Comparison of ENCODE assay signal across 20 cellular contexts in the genomic region with DNA sequence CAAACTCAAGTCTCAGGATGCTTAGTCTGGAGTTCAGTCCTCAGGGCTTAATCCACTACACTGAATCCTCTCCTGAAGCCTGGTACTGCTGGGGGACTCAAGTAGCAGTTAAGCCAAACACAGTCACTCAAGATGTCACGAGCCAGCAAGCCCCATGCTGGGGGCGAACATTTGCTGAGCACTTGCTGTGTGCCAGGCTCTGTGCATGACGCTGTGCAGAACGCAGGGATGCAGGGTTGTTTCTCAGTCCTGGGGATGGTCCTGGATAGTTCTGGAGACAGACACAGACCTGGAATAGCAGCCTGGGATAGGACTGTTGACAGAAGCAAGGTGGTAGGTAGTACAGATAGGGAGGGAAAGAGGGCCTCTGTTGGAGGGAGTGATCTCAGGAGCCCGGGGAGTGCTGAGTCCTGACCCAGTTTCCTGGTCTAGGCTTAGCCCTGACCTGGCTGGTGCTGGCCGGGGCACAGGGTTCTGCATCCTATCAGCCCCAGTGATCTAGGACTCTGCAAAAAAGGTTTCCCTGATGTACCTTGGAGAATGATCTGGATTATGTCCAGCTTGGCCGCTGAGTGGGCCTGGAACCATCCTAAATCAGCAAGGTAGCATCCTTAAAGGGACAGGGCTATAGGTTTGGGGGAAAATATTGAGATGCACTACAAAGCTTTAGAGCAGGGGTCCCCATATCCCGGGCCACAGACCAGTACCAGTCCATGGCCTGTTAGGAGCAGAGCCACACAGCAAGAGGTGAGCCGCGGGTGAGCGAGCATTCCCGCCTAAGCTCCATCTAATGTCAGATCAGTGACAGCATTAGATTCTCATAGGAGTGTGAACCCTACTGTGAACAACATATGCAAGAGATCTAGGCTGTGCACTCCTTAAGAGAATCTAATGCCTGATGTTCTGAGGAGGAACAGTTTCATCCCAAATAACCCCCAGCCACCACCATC. TPM values are rescaled to one million over a fixed set of nuclear protein-coding genes. Genes with fewer than 3 reads are reported as not detected.
"Had no signal": no experiment of that assay in that cellular context is flagged by ENCODE, and none has a peak within 500 bp of the region (broad histone marks: within the 10 kb centered on the region; RNA-seq: fewer than 3 reads in every experiment).

No MANE protein-coding gene starts in this region.

- H3K36me3 ChIP-seq: colonic mucosa, ovary, thyroid gland, uterus had no signal

- H3K27me3 ChIP-seq: colonic mucosa, ovary, thyroid gland, uterus had no signal

- ATAC-seq: activated T-cell treated with anti-CD3 and anti-CD28 coated beads, Interleukin-2, amount 50 U/mL, for 4 hours; foreskin keratinocyte; left lobe of liver had no signal

- H3K9me3 Mint-ChIP-seq: activated CD4-positive, alpha-beta memory T cell treated with anti-CD3 and anti-CD28 coated beads, Interleukin-2, amount 10 ng/mL, durations not matched to agents 7 days and 5 days; activated T-cell treated with anti-CD3 and anti-CD28 coated beads, Interleukin-2, amount 50 U/mL, for 4 hours had no signal

- H3K4me3 Mint-ChIP-seq: activated CD4-positive, alpha-beta memory T cell treated with anti-CD3 and anti-CD28 coated beads, Interleukin-2, amount 10 ng/mL, durations not matched to agents 7 days and 5 days; activated naive CD8-positive, alpha-beta T cell; activated T-cell treated with anti-CD3 and anti-CD28 coated beads, Interleukin-2, amount 50 U/mL, for 4 hours had no signal

- H3K36me3 Mint-ChIP-seq: activated naive CD8-positive, alpha-beta T cell had no signal

- H3K4me1 ChIP-seq: colonic mucosa, foreskin keratinocyte, thyroid gland, uterus had no signal

- H3K4me1 Mint-ChIP-seq: activated CD4-positive, alpha-beta memory T cell treated with anti-CD3 and anti-CD28 coated beads, Interleukin-2, amount 10 ng/mL, durations not matched to agents 7 days and 5 days had no signal

- H3K9me3 ChIP-seq: colonic mucosa, ovary, thyroid gland, uterus had no signal

- H3K4me3 ChIP-seq: colonic mucosa, lung, ovary, thyroid gland, uterus had no signal

- DNase-seq: activated CD4-positive, alpha-beta memory T cell treated with anti-CD3 and anti-CD28 coated beads, Interleukin-2, amount 10 ng/mL, durations not matched to agents 7 days and 5 days; activated CD4-positive, alpha-beta T cell treated with anti-CD3 and anti-CD28 coated beads for 48 hours; activated CD4-positive, CD25-positive, alpha-beta regulatory T cell; activated gamma-delta T cell; activated T-cell treated with anti-CD3 and anti-CD28 coated beads, Interleukin-2, amount 50 U/mL, for 4 hours; colonic mucosa; foreskin keratinocyte; hippocampal formation; midbrain; stimulated activated naive CD4-positive, alpha-beta T cell; T1000; thyroid gland had no signal

- H3K27ac ChIP-seq: colonic mucosa, foreskin keratinocyte, ovary, thyroid gland, uterus had no signal

- H3K27me3 Mint-ChIP-seq: activated CD4-positive, alpha-beta memory T cell treated with anti-CD3 and anti-CD28 coated beads, Interleukin-2, amount 10 ng/mL, durations not matched to agents 7 days and 5 days; activated naive CD8-positive, alpha-beta T cell had no signal

- H3K27ac Mint-ChIP-seq: activated CD4-positive, alpha-beta memory T cell treated with anti-CD3 and anti-CD28 coated beads, Interleukin-2, amount 10 ng/mL, durations not matched to agents 7 days and 5 days; activated naive CD8-positive, alpha-beta T cell had no signal

RNA-seq across cellular contexts. Expression of a gene that starts 54.7 kb away (rescaled TPM):
- total RNA-seq: colonic mucosa, epithelial cell of proximal tubule, fibroblast of lung, foreskin keratinocyte had no signal
- polyA plus RNA-seq: fibroblast of lung, foreskin keratinocyte, neural cell had no signal
